In genomic region chr10:49539320-49539885, GRCh38 we compare ENCODE assay signal across 1 cellular context.
A peak's percentile ranks its signal among the peaks of the same experiment; 100 is the strongest.
TF ChIP-seq lines count a peak whose summit lies in the region.

No MANE protein-coding gene starts in this region.

TF ChIP-seq in GM12878, 131 proteins besides CTCF, POLR2A, EP300 and RAD21 (continued from another document):
- TF ChIP-seq MTA3 (IDR thresholded peaks at IDR 0.05; ENCODE audit: borderline replicate concordance, low read length) (no peak), USF2 (IDR thresholded peaks at IDR 0.05; ENCODE audit: borderline replicate concordance, low read depth, low read length) (no peak), HDAC6 (IDR thresholded peaks at IDR 0.05; ENCODE audit: unreplicated experiment) (no peak), SMARCA5 (IDR thresholded peaks at IDR 0.05) (peak; percentile 62), POU2F2 (IDR thresholded peaks at IDR 0.05; ENCODE audit: borderline replicate concordance, low read depth, low read length) (no peak), ZZZ3 (IDR thresholded peaks at IDR 0.05; ENCODE audit: control insufficient read depth, insufficient read length, low read depth) (no peak), KDM1A (IDR thresholded peaks at IDR 0.05; ENCODE audit: borderline replicate concordance) (no peak), ZNF274 (IDR thresholded peaks at IDR 0.05; ENCODE audit: insufficient read depth, insufficient read length) (no peak), BCL3 (IDR thresholded peaks at IDR 0.05; ENCODE audit: borderline replicate concordance, insufficient read depth, low read depth, low read length, poor library complexity, severe bottlenecking) (no peak), POLR2AphosphoS2 (IDR thresholded peaks at IDR 0.05; ENCODE audit: low read depth, low read length) (no peak), ESRRA (IDR thresholded peaks at IDR 0.05; ENCODE audit: low read length) (no peak), MXI1 (IDR thresholded peaks at IDR 0.05; ENCODE audit: low read depth, low read length) (0 out of 2 replicates have a peak, but pooled peaks have one; percentile 2), RUNX3 (IDR thresholded peaks at IDR 0.05; ENCODE audit: low read length) (no peak), ZBED1 (IDR thresholded peaks at IDR 0.05; ENCODE audit: borderline replicate concordance) (no peak), IRF5 (IDR thresholded peaks at IDR 0.05; ENCODE audit: borderline replicate concordance) (no peak), JUNB (IDR thresholded peaks at IDR 0.05) (no peak), BACH1 (IDR thresholded peaks at IDR 0.05; ENCODE audit: borderline replicate concordance) (0 out of 2 replicates have a peak, but pooled peaks have one; percentile 22)
- TF ChIP-seq, protein P1, sequence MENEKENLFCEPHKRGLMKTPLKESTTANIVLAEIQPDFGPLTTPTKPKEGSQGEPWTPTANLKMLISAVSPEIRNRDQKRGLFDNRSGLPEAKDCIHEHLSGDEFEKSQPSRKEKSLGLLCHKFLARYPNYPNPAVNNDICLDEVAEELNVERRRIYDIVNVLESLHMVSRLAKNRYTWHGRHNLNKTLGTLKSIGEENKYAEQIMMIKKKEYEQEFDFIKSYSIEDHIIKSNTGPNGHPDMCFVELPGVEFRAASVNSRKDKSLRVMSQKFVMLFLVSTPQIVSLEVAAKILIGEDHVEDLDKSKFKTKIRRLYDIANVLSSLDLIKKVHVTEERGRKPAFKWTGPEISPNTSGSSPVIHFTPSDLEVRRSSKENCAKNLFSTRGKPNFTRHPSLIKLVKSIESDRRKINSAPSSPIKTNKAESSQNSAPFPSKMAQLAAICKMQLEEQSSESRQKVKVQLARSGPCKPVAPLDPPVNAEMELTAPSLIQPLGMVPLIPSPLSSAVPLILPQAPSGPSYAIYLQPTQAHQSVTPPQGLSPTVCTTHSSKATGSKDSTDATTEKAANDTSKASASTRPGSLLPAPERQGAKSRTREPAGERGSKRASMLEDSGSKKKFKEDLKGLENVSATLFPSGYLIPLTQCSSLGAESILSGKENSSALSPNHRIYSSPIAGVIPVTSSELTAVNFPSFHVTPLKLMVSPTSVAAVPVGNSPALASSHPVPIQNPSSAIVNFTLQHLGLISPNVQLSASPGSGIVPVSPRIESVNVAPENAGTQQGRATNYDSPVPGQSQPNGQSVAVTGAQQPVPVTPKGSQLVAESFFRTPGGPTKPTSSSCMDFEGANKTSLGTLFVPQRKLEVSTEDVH (IDR thresholded peaks at IDR 0.05; ENCODE audit: low read depth, partially characterized antibody) = no peak
- TF ChIP-seq, protein P2, sequence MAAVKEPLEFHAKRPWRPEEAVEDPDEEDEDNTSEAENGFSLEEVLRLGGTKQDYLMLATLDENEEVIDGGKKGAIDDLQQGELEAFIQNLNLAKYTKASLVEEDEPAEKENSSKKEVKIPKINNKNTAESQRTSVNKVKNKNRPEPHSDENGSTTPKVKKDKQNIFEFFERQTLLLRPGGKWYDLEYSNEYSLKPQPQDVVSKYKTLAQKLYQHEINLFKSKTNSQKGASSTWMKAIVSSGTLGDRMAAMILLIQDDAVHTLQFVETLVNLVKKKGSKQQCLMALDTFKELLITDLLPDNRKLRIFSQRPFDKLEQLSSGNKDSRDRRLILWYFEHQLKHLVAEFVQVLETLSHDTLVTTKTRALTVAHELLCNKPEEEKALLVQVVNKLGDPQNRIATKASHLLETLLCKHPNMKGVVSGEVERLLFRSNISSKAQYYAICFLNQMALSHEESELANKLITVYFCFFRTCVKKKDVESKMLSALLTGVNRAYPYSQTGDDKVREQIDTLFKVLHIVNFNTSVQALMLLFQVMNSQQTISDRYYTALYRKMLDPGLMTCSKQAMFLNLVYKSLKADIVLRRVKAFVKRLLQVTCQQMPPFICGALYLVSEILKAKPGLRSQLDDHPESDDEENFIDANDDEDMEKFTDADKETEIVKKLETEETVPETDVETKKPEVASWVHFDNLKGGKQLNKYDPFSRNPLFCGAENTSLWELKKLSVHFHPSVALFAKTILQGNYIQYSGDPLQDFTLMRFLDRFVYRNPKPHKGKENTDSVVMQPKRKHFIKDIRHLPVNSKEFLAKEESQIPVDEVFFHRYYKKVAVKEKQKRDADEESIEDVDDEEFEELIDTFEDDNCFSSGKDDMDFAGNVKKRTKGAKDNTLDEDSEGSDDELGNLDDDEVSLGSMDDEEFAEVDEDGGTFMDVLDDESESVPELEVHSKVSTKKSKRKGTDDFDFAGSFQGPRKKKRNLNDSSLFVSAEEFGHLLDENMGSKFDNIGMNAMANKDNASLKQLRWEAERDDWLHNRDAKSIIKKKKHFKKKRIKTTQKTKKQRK (IDR thresholded peaks at IDR 0.05; ENCODE audit: low read depth, low read length) = no peak
- TF ChIP-seq, protein P3, sequence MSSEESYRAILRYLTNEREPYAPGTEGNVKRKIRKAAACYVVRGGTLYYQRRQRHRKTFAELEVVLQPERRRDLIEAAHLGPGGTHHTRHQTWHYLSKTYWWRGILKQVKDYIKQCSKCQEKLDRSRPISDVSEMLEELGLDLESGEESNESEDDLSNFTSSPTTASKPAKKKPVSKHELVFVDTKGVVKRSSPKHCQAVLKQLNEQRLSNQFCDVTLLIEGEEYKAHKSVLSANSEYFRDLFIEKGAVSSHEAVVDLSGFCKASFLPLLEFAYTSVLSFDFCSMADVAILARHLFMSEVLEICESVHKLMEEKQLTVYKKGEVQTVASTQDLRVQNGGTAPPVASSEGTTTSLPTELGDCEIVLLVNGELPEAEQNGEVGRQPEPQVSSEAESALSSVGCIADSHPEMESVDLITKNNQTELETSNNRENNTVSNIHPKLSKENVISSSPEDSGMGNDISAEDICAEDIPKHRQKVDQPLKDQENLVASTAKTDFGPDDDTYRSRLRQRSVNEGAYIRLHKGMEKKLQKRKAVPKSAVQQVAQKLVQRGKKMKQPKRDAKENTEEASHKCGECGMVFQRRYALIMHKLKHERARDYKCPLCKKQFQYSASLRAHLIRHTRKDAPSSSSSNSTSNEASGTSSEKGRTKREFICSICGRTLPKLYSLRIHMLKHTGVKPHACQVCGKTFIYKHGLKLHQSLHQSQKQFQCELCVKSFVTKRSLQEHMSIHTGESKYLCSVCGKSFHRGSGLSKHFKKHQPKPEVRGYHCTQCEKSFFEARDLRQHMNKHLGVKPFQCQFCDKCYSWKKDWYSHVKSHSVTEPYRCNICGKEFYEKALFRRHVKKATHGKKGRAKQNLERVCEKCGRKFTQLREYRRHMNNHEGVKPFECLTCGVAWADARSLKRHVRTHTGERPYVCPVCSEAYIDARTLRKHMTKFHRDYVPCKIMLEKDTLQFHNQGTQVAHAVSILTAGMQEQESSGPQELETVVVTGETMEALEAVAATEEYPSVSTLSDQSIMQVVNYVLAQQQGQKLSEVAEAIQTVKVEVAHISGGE (CRISPR knock-in tag; IDR thresholded peaks at IDR 0.05) = no peak
TF ChIP-seq in GM12878: peak in this region for 14.
